In genomic region chr6:36273067-36273466, GRCh38 we compare ENCODE assay signal across 30 cellular contexts. TPM values are rescaled to one million over a fixed set of nuclear protein-coding genes. Genes with fewer than 3 reads are reported as not detected.
"Had no signal": no experiment of that assay in that cellular context is flagged by ENCODE, and none has a peak within 500 bp of the region (broad histone marks: within the 10 kb centered on the region; RNA-seq: fewer than 3 reads in every experiment).

No MANE protein-coding gene starts in this region.

- H3K36me3 ChIP-seq: colonic mucosa, esophagus muscularis mucosa, esophagus squamous epithelium, gastrocnemius medialis, gastroesophageal sphincter, heart left ventricle, heart right ventricle had no signal

- H3K9me3 ChIP-seq: colonic mucosa, esophagus muscularis mucosa, esophagus squamous epithelium, gastrocnemius medialis, gastroesophageal sphincter, heart left ventricle, heart right ventricle had no signal

- H3K27ac ChIP-seq: colonic mucosa, coronary artery, dorsolateral prefrontal cortex, epithelial cell of prostate, esophagus muscularis mucosa, esophagus squamous epithelium, foreskin keratinocyte, gastrocnemius medialis, gastroesophageal sphincter, heart left ventricle, heart right ventricle, hepatocyte had no signal

- H3K4me1 ChIP-seq: colonic mucosa, foreskin keratinocyte, gastrocnemius medialis, heart left ventricle, heart right ventricle had no signal

- H3K27ac Mint-ChIP-seq: dendritic cell treated with granulocyte-macrophage colony-stimulating factor and Interleukin-4, amounts not matched to agents 40 ng/mL and 50 ng/mL, for 4 days; effector memory CD8-positive, alpha-beta T cell; endodermal cell had no signal

- H3K27me3 ChIP-seq: colonic mucosa, hepatocyte had no signal

- ATAC-seq: effector memory CD8-positive, alpha-beta T cell; esophagus mucosa; foreskin keratinocyte; gastrocnemius medialis; gastroesophageal sphincter; heart left ventricle; heart right ventricle had no signal

- H3K4me2 ChIP-seq: hepatocyte had no signal

- FAIRE-seq: colon, endometrium, endothelial cell of umbilical vein, frontal cortex had no signal

- H3K4me3 ChIP-seq: colonic mucosa, coronary artery, dorsolateral prefrontal cortex, esophagus muscularis mucosa, esophagus squamous epithelium, gastrocnemius medialis, gastroesophageal sphincter, heart left ventricle, heart right ventricle, hepatocyte had no signal

- H3K9me3 Mint-ChIP-seq: dendritic cell treated with granulocyte-macrophage colony-stimulating factor and Interleukin-4, amounts not matched to agents 40 ng/mL and 50 ng/mL, for 4 days; effector memory CD8-positive, alpha-beta T cell; endodermal cell had no signal

- DNase-seq: colonic mucosa; cortex of kidney; dermis blood vessel endothelial cell; dorsolateral prefrontal cortex; effector CD4-positive, alpha-beta T cell; effector CD8-positive, alpha-beta T cell; effector memory CD4-positive, alpha-beta T cell; effector memory CD8-positive, alpha-beta T cell; erythroblast; esophagus squamous epithelium; foreskin fibroblast; foreskin keratinocyte; foreskin melanocyte; gastrocnemius medialis; glutamatergic neuron; head of caudate nucleus; heart left ventricle; heart right ventricle had no signal

- H3K4me3 Mint-ChIP-seq: dendritic cell treated with granulocyte-macrophage colony-stimulating factor and Interleukin-4, amounts not matched to agents 40 ng/mL and 50 ng/mL, for 4 days; effector memory CD8-positive, alpha-beta T cell; endodermal cell had no signal

- H3K79me2 ChIP-seq: hepatocyte had no signal

RNA-seq across cellular contexts. Expression of gene PNPLA1, which starts 3.2 kb away (rescaled TPM):
- polyA plus RNA-seq: endothelial cell of umbilical vein, foreskin keratinocyte, heart right ventricle had no signal
